11 cellular contexts compared by ENCODE assay signal in the genomic region with DNA sequence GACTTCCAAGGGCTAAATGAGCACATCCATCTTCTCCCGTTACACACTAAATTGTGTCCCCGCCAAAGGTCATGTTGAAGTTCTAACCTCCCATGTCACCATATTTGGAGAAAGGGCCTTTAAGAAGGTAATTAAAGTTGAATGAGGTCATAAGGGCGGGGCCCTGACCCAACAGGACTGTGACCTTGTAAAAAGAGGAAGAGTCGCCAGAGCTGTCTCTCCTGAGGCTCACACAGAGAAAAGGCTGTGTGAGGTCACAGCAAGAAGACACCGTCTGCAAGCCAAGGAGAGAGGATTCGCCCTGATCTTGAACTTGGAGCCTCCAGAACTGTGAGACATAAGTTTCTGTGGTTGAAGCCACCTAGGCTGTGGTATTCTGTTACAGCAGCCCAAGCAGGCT. TPM values are rescaled to one million over a fixed set of nuclear protein-coding genes. Genes with fewer than 3 reads are reported as not detected.
A peak's percentile ranks its signal among the peaks of the same experiment; 100 is the strongest.
DNase-seq lines count a peak whose midpoint lies in the region; ATAC-seq and TF ChIP-seq lines count a peak whose summit lies in the region.
"Had no signal": no experiment of that assay in that cellular context is flagged by ENCODE, and none has a peak within 500 bp of the region (broad histone marks: within the 10 kb centered on the region; RNA-seq: fewer than 3 reads in every experiment).

No MANE protein-coding gene starts in this region.

- no CpG with 5 or more reads among the region's 6 CpGs for WGBS in trophoblast cell (ENCODE audit: extremely low coverage, insufficient coverage, insufficient read length)

- H3K27ac ChIP-seq in HUES6 (ENCODE audit: low read depth, low read length) (peak overlapping the region; percentile 36; the same call in 1 of the 2 replicates), trophoblast cell (ENCODE audit: low read depth, low read length) (no peak overlapping the region)
- H3K27ac ChIP-seq: breast epithelium had no signal

- H3K4ac ChIP-seq in trophoblast cell (ENCODE audit: low read depth, low read length): no peak overlapping the region

- H4K91ac ChIP-seq in trophoblast cell (ENCODE audit: low read depth, low read length): no peak overlapping the region

- peaks cover 33% of the 10 kb centered on the region for H3K4me1 ChIP-seq in HUES6 (ENCODE audit: control insufficient read depth, insufficient read depth, low read length)
- no peaks in the 10 kb centered on the region for H3K4me1 ChIP-seq in trophoblast cell (ENCODE audit: control insufficient read depth in 1 of 2, insufficient read depth in 2 of 2, low read length in 2 of 2)
- H3K4me1 ChIP-seq: breast epithelium had no signal

- H2AK5ac ChIP-seq in trophoblast cell (ENCODE audit: low read length): no peak overlapping the region

- H3K4me1 Mint-ChIP-seq in activated CD8-positive, alpha-beta memory T cell treated with anti-CD3 and anti-CD28 coated beads, Interleukin-2, amount 10 ng/mL, durations not matched to agents 7 days and 5 days: peaks cover 61% of the 10 kb centered on the region
- peaks cover 30 to 41% of the 10 kb centered on the region in 2 donors for H3K4me1 Mint-ChIP-seq in natural killer cell

- H3K79me1 ChIP-seq in trophoblast cell (ENCODE audit: low read length): no peaks in the 10 kb centered on the region

- peak overlapping the region; percentile 11 for H3K27ac Mint-ChIP-seq in activated CD8-positive, alpha-beta memory T cell treated with anti-CD3 and anti-CD28 coated beads, Interleukin-2, amount 10 ng/mL, durations not matched to agents 7 days and 5 days
- peak overlapping the region; percentile 78 to 82 for H3K27ac Mint-ChIP-seq in natural killer cell

- CTCF ChIA-PET in activated CD8-positive, alpha-beta memory T cell treated with anti-CD3 and anti-CD28 coated beads, Interleukin-2, amount 10 ng/mL, durations not matched to agents 7 days and 5 days (lab: Charles Lee): interaction anchor here (1.4 to 2.3 kb wide), 2 partner anchors 11 to 69 kb away, joined by 5 read pairs; no protein-coding TSS in a partner anchor

- no peak overlapping the region for H2AFZ ChIP-seq in trophoblast cell (ENCODE audit: insufficient read depth, low read length, poor library complexity)

- H3K4me3 Mint-ChIP-seq in activated CD8-positive, alpha-beta memory T cell treated with anti-CD3 and anti-CD28 coated beads, Interleukin-2, amount 10 ng/mL, durations not matched to agents 7 days and 5 days: no peak overlapping the region
- peak overlapping the region; percentile 35 for H3K4me3 Mint-ChIP-seq in natural killer cell

- H4K8ac ChIP-seq in trophoblast cell (ENCODE audit: low read depth, low read length): no peak overlapping the region

- no peak for TF ChIP-seq CTCF in natural killer cell (IDR thresholded peaks at IDR 0.05)

- H3K27me3 Mint-ChIP-seq in activated CD8-positive, alpha-beta memory T cell treated with anti-CD3 and anti-CD28 coated beads, Interleukin-2, amount 10 ng/mL, durations not matched to agents 7 days and 5 days: no peaks in the 10 kb centered on the region
- H3K27me3 Mint-ChIP-seq in natural killer cell (ENCODE audit: low read depth in 2 of 2): no peaks in the 10 kb centered on the region

- H3K4me3 ChIP-seq in HUES6 (ENCODE audit: low read depth, low read length) (no peak overlapping the region), trophoblast cell (ENCODE audit: low read depth, low read length) (no peak overlapping the region)
- H3K4me3 ChIP-seq: breast epithelium had no signal

- H2BK120ac ChIP-seq in trophoblast cell (ENCODE audit: insufficient read depth, low read length, poor library complexity): no peak overlapping the region

- peaks cover 42% of the 10 kb centered on the region for H3K36me3 Mint-ChIP-seq in activated CD8-positive, alpha-beta memory T cell treated with anti-CD3 and anti-CD28 coated beads, Interleukin-2, amount 10 ng/mL, durations not matched to agents 7 days and 5 days
- peaks cover 8% of the 10 kb centered on the region for H3K36me3 Mint-ChIP-seq in natural killer cell

- no peak overlapping the region for H4K12ac ChIP-seq in trophoblast cell (ENCODE audit: low read depth, low read length)

- H3K4me2 ChIP-seq in trophoblast cell (ENCODE audit: low read length): no peak overlapping the region

- H3K9me3 ChIP-seq in HUES6 (ENCODE audit: control insufficient read depth, insufficient read depth, low read depth, low read length) (peaks cover 13% of the 10 kb centered on the region), trophoblast cell (ENCODE audit: insufficient read depth, low read depth, low read length) (peaks cover 2% of the 10 kb centered on the region)
- H3K9me3 ChIP-seq: breast epithelium had no signal

- no peak overlapping the region for H2BK5ac ChIP-seq in trophoblast cell (ENCODE audit: low read depth, low read length, poor library complexity)

- H2BK12ac ChIP-seq in trophoblast cell (ENCODE audit: low read length): no peak overlapping the region

- peaks cover 12% of the 10 kb centered on the region for H3K9me3 Mint-ChIP-seq in activated CD8-positive, alpha-beta memory T cell treated with anti-CD3 and anti-CD28 coated beads, Interleukin-2, amount 10 ng/mL, durations not matched to agents 7 days and 5 days (ENCODE audit: low read depth)
- no peaks in the 10 kb centered on the region for H3K9me3 Mint-ChIP-seq in natural killer cell

- no peak overlapping the region for H3K23ac ChIP-seq in trophoblast cell (ENCODE audit: low read length)

- DNase-seq in activated CD8-positive, alpha-beta memory T cell treated with anti-CD3 and anti-CD28 coated beads, Interleukin-2, amount 10 ng/mL, durations not matched to agents 7 days and 5 days: peak; percentile 57
- no peak for DNase-seq in natural killer cell
- DNase-seq in COR-L47 (lab: John Stamatoyannopoulos, UW): no peak
- DNase-seq in trophoblast cell: no peak
- DNase-seq: foreskin melanocyte, NCI-H69 had no signal

- H3K79me2 ChIP-seq in trophoblast cell (ENCODE audit: control insufficient read depth, insufficient read depth, low read length, poor library complexity): no peaks in the 10 kb centered on the region

- peaks cover 35% of the 10 kb centered on the region for H3K27me3 ChIP-seq in HUES6 (ENCODE audit: control insufficient read depth, insufficient read depth, low read length)
- no peaks in the 10 kb centered on the region for H3K27me3 ChIP-seq in trophoblast cell (ENCODE audit: insufficient read depth, low read length)
- H3K27me3 ChIP-seq: breast epithelium had no signal

- H3K18ac ChIP-seq in trophoblast cell (ENCODE audit: low read length): no peak overlapping the region

- H3K9ac ChIP-seq in HUES6 (ENCODE audit: low read length): peak overlapping the region; percentile 70
- H3K9ac ChIP-seq in trophoblast cell (ENCODE audit: low read length): no peak overlapping the region

- intact Hi-C loops in natural killer cell (cut with micrococcal nuclease): no loop called here

- peak; percentile 46 for ATAC-seq in GM19397 (IDR thresholded peaks at IDR 0.05; ENCODE audit: unreplicated experiment)
- ATAC-seq in activated CD8-positive, alpha-beta memory T cell treated with anti-CD3 and anti-CD28 coated beads, Interleukin-2, amount 10 ng/mL, durations not matched to agents 7 days and 5 days: peak; percentile 70
- peak; percentile 46 to 64 (median 60) for ATAC-seq in natural killer cell
- ATAC-seq in HG03097 (IDR thresholded peaks at IDR 0.05; ENCODE audit: low FRiP score, unreplicated experiment): no peak
- ATAC-seq: HepG2 had no signal

- no peak overlapping the region for H3K14ac ChIP-seq in trophoblast cell (ENCODE audit: low read length)

- no peaks in the 10 kb centered on the region for H3K36me3 ChIP-seq in HUES6 (ENCODE audit: control insufficient read depth, insufficient read depth, low read length)
- H3K36me3 ChIP-seq in trophoblast cell (ENCODE audit: control insufficient read depth in 1 of 2, insufficient read depth in 2 of 2, low read length in 2 of 2): no peaks in the 10 kb centered on the region
- H3K36me3 ChIP-seq: breast epithelium had no signal

RNA-seq across cellular contexts. Expression of a gene that starts 24.1 kb away (rescaled TPM):
- total RNA-seq in activated CD8-positive, alpha-beta memory T cell treated with anti-CD3 and anti-CD28 coated beads, Interleukin-2, amount 10 ng/mL, durations not matched to agents 7 days and 5 days: 10 to 100 TPM; 30.2 to 32.4 TPM
- total RNA-seq in natural killer cell: 1 to 10 TPM; 1.4 to 6.3 (median 6.3) TPM
- 10.7 and 12.4 TPM in 2 replicates for polyA plus RNA-seq in trophoblast cell (2013)
- total RNA-seq: HepG2 had no signal

RNA-seq across cellular contexts. Expression of a gene that starts 48.7 kb away (rescaled TPM):
- 1,000 to 10,000 TPM; 3,578 to 3,807 TPM for total RNA-seq in activated CD8-positive, alpha-beta memory T cell treated with anti-CD3 and anti-CD28 coated beads, Interleukin-2, amount 10 ng/mL, durations not matched to agents 7 days and 5 days
- 1,000 to 10,000 TPM; 1,247 to 1,683 (median 1,557) TPM for total RNA-seq in natural killer cell
- polyA plus RNA-seq in trophoblast cell (2013): 2,539 and 2,657 TPM in 2 replicates

Comparison
In these comparisons a context has a peak if more than half of its experiments do, and no peak if none do; other contexts are left out.
1. RNA of a gene that starts 24.1 kb away (total RNA-seq): 30.2 to 32.4 TPM in activated CD8-positive, alpha-beta memory T cell treated with anti-CD3 and anti-CD28 coated beads, Interleukin-2, amount 10 ng/mL, durations not matched to agents 7 days and 5 days; 1.4 to 6.3 TPM in natural killer cell; every median in the first group is over 4 times any median in the second.